ENCODE assay signal across 22 cellular contexts in genomic region chr9:7006417-7006816, GRCh38.
"Had no signal": no experiment of that assay in that cellular context is flagged by ENCODE, and none has a peak within 500 bp of the region (broad histone marks: within the 10 kb centered on the region; RNA-seq: fewer than 3 reads in every experiment).

No MANE protein-coding gene starts in this region.

- H3K27me3 Mint-ChIP-seq: progenitor cell of endocrine pancreas had no signal

- H3K36me3 ChIP-seq: neural progenitor cell had no signal

- H3K9ac ChIP-seq: neural progenitor cell had no signal

- ATAC-seq: heart left ventricle; mucosa of descending colon; natural killer cell; pancreas; right cardiac atrium; stimulated activated effector memory CD8-positive, alpha-beta T cell treated with anti-CD3 and anti-CD28 coated beads, Interleukin-12 subunit alpha, Interleukin-12 subunit beta, amount 100 ng/mL, for 72 hours had no signal

- H3K27me3 ChIP-seq: heart left ventricle, neural progenitor cell, pancreas, stomach had no signal

- H3K4me3 Mint-ChIP-seq: endodermal cell; natural killer cell; neural progenitor cell; stimulated activated effector memory CD8-positive, alpha-beta T cell treated with anti-CD3 and anti-CD28 coated beads, Interleukin-12 subunit alpha, Interleukin-12 subunit beta, amount 100 ng/mL, for 72 hours had no signal

- H2AFZ ChIP-seq: neural progenitor cell had no signal

- H3K9me3 Mint-ChIP-seq: endodermal cell; natural killer cell; stimulated activated effector memory CD8-positive, alpha-beta T cell treated with anti-CD3 and anti-CD28 coated beads, Interleukin-12 subunit alpha, Interleukin-12 subunit beta, amount 100 ng/mL, for 72 hours had no signal

- H3K4me3 ChIP-seq: coronary artery, heart left ventricle, mucosa of descending colon, neural progenitor cell, pancreas, smooth muscle cell, stomach, thoracic aorta had no signal

- H3K27ac ChIP-seq: coronary artery, heart left ventricle, neural progenitor cell, pancreas, stomach had no signal

- H3K9me3 ChIP-seq: mucosa of descending colon, pancreas, stomach, thoracic aorta had no signal

- H3K4me1 Mint-ChIP-seq: neural progenitor cell had no signal

- H3K4me2 ChIP-seq: neural progenitor cell, smooth muscle cell had no signal

- DNase-seq: effector CD4-positive, alpha-beta T cell; endodermal cell; foreskin melanocyte; heart left ventricle; hippocampal formation; kidney glomerular epithelial cell; mucosa of descending colon; natural killer cell; nucleus accumbens; pancreas; right cardiac atrium; stimulated activated CD4-positive, alpha-beta T cell treated with anti-CD3 and anti-CD28 coated beads, Interleukin-2, amount 100 ng/mL, for 48 hours; stimulated activated CD8-positive, alpha-beta memory T cell treated with anti-CD3 and anti-CD28 coated beads, Interleukin-4, amount 100 ng/mL, for 48 hours; stomach; substantia nigra; trophoblast cell had no signal

- H3K27ac Mint-ChIP-seq: endodermal cell; neural progenitor cell; progenitor cell of endocrine pancreas; stimulated activated effector memory CD8-positive, alpha-beta T cell treated with anti-CD3 and anti-CD28 coated beads, Interleukin-12 subunit alpha, Interleukin-12 subunit beta, amount 100 ng/mL, for 72 hours had no signal

- H3K4me1 ChIP-seq: neural progenitor cell, pancreas, stomach had no signal
